ENCODE assay signal across 17 cellular contexts in the genomic region with DNA sequence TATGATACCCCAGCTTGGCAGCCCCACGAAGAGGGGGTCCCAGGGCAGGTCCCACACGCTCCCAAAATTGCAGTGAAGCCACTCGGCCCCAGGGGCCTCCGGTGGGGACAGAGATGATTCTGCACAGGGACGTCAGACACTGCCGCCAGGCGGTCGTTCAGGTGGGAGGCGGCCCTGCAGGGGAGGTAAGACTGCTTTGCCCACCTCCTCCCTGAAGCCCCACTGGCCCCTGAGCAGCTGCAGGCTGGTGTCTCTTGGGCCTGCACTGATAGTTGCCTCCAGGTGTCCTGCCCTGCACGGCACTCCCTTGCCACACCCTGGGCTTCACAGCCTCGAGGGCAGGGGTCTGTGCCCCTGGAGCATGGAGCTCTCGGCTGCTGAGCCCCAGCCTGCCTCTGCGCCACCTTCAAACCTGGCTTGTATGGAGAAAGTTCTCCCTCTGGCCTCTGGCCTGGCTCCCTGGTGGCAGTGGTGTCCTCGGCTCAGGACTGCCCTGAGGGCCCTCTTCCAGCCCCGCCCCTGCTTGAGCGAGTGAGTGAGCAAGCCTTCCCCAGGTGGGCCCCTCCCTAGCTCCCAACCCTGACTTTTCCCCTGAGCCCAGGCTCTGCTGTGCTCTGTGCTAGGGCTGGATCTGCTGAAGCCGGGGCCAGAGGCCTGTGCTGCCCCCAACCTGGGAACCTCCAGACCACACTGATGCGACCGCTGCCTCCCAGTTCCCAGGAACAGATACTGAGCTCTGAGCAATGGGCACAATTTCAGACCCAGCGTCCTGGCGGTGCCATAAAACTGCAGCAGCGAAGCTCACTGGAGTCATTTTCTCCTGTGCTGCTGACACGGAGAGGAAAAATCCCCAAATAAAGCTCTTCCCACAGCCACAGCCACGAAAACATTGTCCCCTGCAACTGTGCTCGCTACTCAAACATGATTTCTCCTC. TPM values are rescaled to one million over a fixed set of nuclear protein-coding genes. Genes with fewer than 3 reads are reported as not detected.
A peak's percentile ranks its signal among the peaks of the same experiment; 100 is the strongest.
DNase-seq lines count a peak whose midpoint lies in the region; ATAC-seq, FAIRE-seq and TF ChIP-seq lines count a peak whose summit lies in the region.
"Had no signal": no experiment of that assay in that cellular context is flagged by ENCODE, and none has a peak within 500 bp of the region (broad histone marks: within the 10 kb centered on the region; RNA-seq: fewer than 3 reads in every experiment).

No MANE protein-coding gene starts in this region.

- H3K18ac ChIP-seq in H1 (ENCODE audit: extremely low read depth, low read length) (no peak overlapping the region; the same call in 1 of the 2 replicates), neuronal stem cell (ENCODE audit: low read length) (peak overlapping the region; percentile 71)

- no peaks in the 10 kb centered on the region for H4K20me1 ChIP-seq in H1 (replicated peaks in 1 of 2; ENCODE audit: control insufficient read depth in 1 of 2, insufficient read depth in 2 of 2, low read length in 2 of 2)

- intact Hi-C loops in Calu3 (cut with micrococcal nuclease; ENCODE audit: unreplicated experiment) = loop anchor here (10.0 kb wide), 1 partner anchor 93 kb away; no protein-coding TSS in a partner anchor
- intact Hi-C loops in aorta (cut with DNase I) = loop anchor here in 1 of 2 donors (10.0 kb wide), 1 partner anchor 217 kb away; no protein-coding TSS in a partner anchor
- intact Hi-C loops in prostate gland (cut with DNase I) = no loop called here

- 0 out of 2 replicates have a peak overlapping the region, but pooled peaks have one; percentile 17 for H2BK20ac ChIP-seq in H1 (ENCODE audit: low read length)

- H3K4me2 ChIP-seq in H1 (ENCODE audit: insufficient read depth in 1 of 2, low read depth in 2 of 2, low read length in 2 of 2) (no peak overlapping the region), neuronal stem cell (ENCODE audit: insufficient read depth, low read length, poor library complexity, severe bottlenecking) (no peak overlapping the region)
- H3K4me2 ChIP-seq: KMS-11 had no signal

- H3K79me1 ChIP-seq in H1 (ENCODE audit: low read depth, low read length) = no peaks in the 10 kb centered on the region; the same call in 1 of the 2 replicates
- no peaks in the 10 kb centered on the region for H3K79me1 ChIP-seq in neuronal stem cell (ENCODE audit: low read depth, low read length)

- BruUV-seq in Calu3 (replicated peaks; lab: Mats Ljungman, UMichigan) = no TSS peak

- H3K27me3 ChIP-seq in H1 (replicated peaks in 1 of 4; ENCODE audit: control insufficient read depth in 3 of 4, extremely low read depth in 1 of 4, insufficient read depth in 3 of 4, low read length in 3 of 4) = no peaks in the 10 kb centered on the region
- H3K27me3 ChIP-seq in neuronal stem cell (ENCODE audit: control insufficient read depth in 3 of 3, insufficient read depth in 3 of 3, low read depth in 1 of 3, low read length in 3 of 3) = peaks cover 0 to 5% (median 0%) of the 10 kb centered on the region in 3 experiments
- H3K27me3 ChIP-seq in aorta (ENCODE audit: control insufficient read depth in 1 of 2, insufficient read depth in 2 of 2, low read length in 1 of 2) = no peaks in the 10 kb centered on the region
- H3K27me3 ChIP-seq in prostate gland (replicated peaks; ENCODE audit: insufficient read depth) = peaks cover 12% of the 10 kb centered on the region
- H3K27me3 ChIP-seq: BE2C had no signal

- no peak overlapping the region for H3K4me3 ChIP-seq in HEK293 (ENCODE audit: low read depth, low read length)
- no peak overlapping the region for H3K4me3 ChIP-seq in H1 (ENCODE audit: extremely low read depth in 1 of 4, insufficient read depth in 2 of 4, low read depth in 3 of 4, low read length in 4 of 4)
- no peak overlapping the region for H3K4me3 ChIP-seq in neuronal stem cell (ENCODE audit: low read length in 2 of 2)
- H3K4me3 ChIP-seq in aorta (ENCODE audit: low read length in 2 of 2) = no peak overlapping the region
- no peak overlapping the region for H3K4me3 ChIP-seq in prostate gland
- H3K4me3 ChIP-seq: GM12878 had no signal

- H3K23ac ChIP-seq in H1 (ENCODE audit: insufficient read length) (no peak overlapping the region), neuronal stem cell (ENCODE audit: low read depth, low read length, poor library complexity) (no peak overlapping the region)

- DNase-seq in Calu3 = peak; percentile 57
- DNase-seq in H1 (ENCODE audit: low read depth in 1 of 2, low spot score in 2 of 2) = no peak
- DNase-seq in neuronal stem cell (ENCODE audit: low spot score) = no peak
- DNase-seq in aorta = no peak
- no peak for DNase-seq in prostate gland (ENCODE audit: low spot score)
- DNase-seq in OCI-M1 (lab: John Stamatoyannopoulos, UW) = no peak
- DNase-seq: CD4-positive, alpha-beta memory T cell; DMS 273 treated with DMSO at 0.1 percent for 48 hours had no signal

- TF ChIP-seq EP300 in H1 (IDR thresholded peaks at IDR 0.05; ENCODE audit: borderline replicate concordance in 1 of 2, low read depth in 2 of 2, low read length in 2 of 2) = no peak

- H2BK15ac ChIP-seq in H1 (ENCODE audit: low read length) = peak overlapping the region; percentile 92; the same call in 1 of the 2 replicates
- peak overlapping the region; percentile 82 for H2BK15ac ChIP-seq in neuronal stem cell (ENCODE audit: low read length)

- no peak overlapping the region; the same call in 1 of the 2 replicates for H4K8ac ChIP-seq in H1 (ENCODE audit: extremely low read depth, insufficient read depth, low read length)
- no peak overlapping the region for H4K8ac ChIP-seq in neuronal stem cell (ENCODE audit: low read depth, low read length)

- no peaks in the 10 kb centered on the region for H3K27me3 Mint-ChIP-seq in Calu3 (ENCODE audit: unreplicated experiment)

- H3K4ac ChIP-seq in H1 (replicated peaks; ENCODE audit: insufficient read length, low read depth, low read length) (no peak overlapping the region), neuronal stem cell (ENCODE audit: low read length) (no peak overlapping the region)

- H3K14ac ChIP-seq in H1 (ENCODE audit: insufficient read length) (no peak overlapping the region), neuronal stem cell (ENCODE audit: low read length) (no peak overlapping the region)

- H3K27ac Mint-ChIP-seq in Calu3 (ENCODE audit: unreplicated experiment) = no peak overlapping the region
- H3K27ac Mint-ChIP-seq: CD4-positive, alpha-beta memory T cell had no signal

- no peaks in the 10 kb centered on the region for H3K9me3 Mint-ChIP-seq in Calu3 (ENCODE audit: low read depth, unreplicated experiment)

- no peak overlapping the region for H3K56ac ChIP-seq in H1 (replicated peaks; ENCODE audit: insufficient read length, low read depth, low read length)

- H2BK12ac ChIP-seq in H1 (ENCODE audit: low read depth, low read length) (peak overlapping the region; percentile 63; the same call in 1 of the 2 replicates), neuronal stem cell (ENCODE audit: low read length) (peak overlapping the region; percentile 48)

- no peak overlapping the region; the same call in 1 of the 2 replicates for H2BK5ac ChIP-seq in H1 (ENCODE audit: low read depth, low read length)
- H2BK5ac ChIP-seq in neuronal stem cell (ENCODE audit: low read length) = no peak overlapping the region

- H2AK5ac ChIP-seq in H1 (ENCODE audit: low read depth, low read length) (no peak overlapping the region), neuronal stem cell (ENCODE audit: low read depth, low read length) (peak overlapping the region; percentile 74)

- H3K36me3 ChIP-seq in HEK293 (ENCODE audit: control insufficient read depth in 2 of 2, insufficient read depth in 1 of 2, low read length in 2 of 2) (no peaks in the 10 kb centered on the region), H1 (ENCODE audit: control insufficient read depth in 2 of 4, insufficient read depth in 4 of 4, low read length in 3 of 4) (no peaks in the 10 kb centered on the region; a peak in 2 of 8 replicates), neuronal stem cell (replicated peaks in 1 of 2; ENCODE audit: control insufficient read depth in 2 of 2, insufficient read depth in 2 of 2, low read length in 2 of 2) (no peaks in the 10 kb centered on the region), aorta (ENCODE audit: control insufficient read depth in 1 of 2, insufficient read depth in 2 of 2, low read length in 1 of 2) (no peaks in the 10 kb centered on the region), prostate gland (no peaks in the 10 kb centered on the region)
- H3K36me3 ChIP-seq: BE2C had no signal

- TF ChIP-seq CTCF in Calu3 (IDR thresholded peaks at IDR 0.05; ENCODE audit: unreplicated experiment) (peak; percentile 20), HEK293 (tag by site-specific recombination; IDR thresholded peaks at IDR 0.05) (no peak), H1 (IDR thresholded peaks at IDR 0.05; ENCODE audit: control extremely low read depth in 1 of 3, insufficient read depth in 1 of 3, low read depth in 1 of 3, low read length in 3 of 3) (no peak), prostate gland (IDR thresholded peaks at IDR 0.05) (no peak)

- FAIRE-seq in H1 (lab: Jason Lieb, UNC) = no peak
- FAIRE-seq: A204.1, GM12878, GM18507, GM19239 had no signal

- peaks cover 26% of the 10 kb centered on the region for H3K4me1 Mint-ChIP-seq in Calu3 (ENCODE audit: low read depth, unreplicated experiment)
- H3K4me1 Mint-ChIP-seq: CD4-positive, alpha-beta memory T cell had no signal

- no peak overlapping the region for H4K91ac ChIP-seq in H1 (replicated peaks; ENCODE audit: insufficient read length, low read length)
- no peak overlapping the region for H4K91ac ChIP-seq in neuronal stem cell (ENCODE audit: low read depth, low read length, poor library complexity)

- CTCF ChIA-PET in Calu3 (lab: Charles Lee) = interaction anchor here (1.8 kb wide), 1 partner anchor 14 kb away, joined by 5 read pairs; no protein-coding TSS in a partner anchor
- CTCF ChIA-PET in HEK293 (lab: Yijun Ruan, JAX) = interaction anchor here (0.5 to 1.5 kb wide), 5 partner anchors 19 to 167 kb away, joined by 3 to 5 read pairs (median 3); no protein-coding TSS in a partner anchor
- CTCF ChIA-PET in H1 (lab: Charles Lee; ENCODE audit: partially characterized antibody) = interaction anchor here (0.5 to 7.3 kb wide), 27 partner anchors 10 to 1462 kb away, joined by 3 to 110 read pairs (median 5); partner anchors contain the start of gene ADRA2C

- POLR2A ChIA-PET in HEK293 (lab: Yijun Ruan, JAX) (no interaction called here), H1 (lab: Charles Lee; ENCODE audit: partially characterized antibody) (interaction anchor here (0.6 to 1.7 kb wide), 5 partner anchors 9 to 37 kb away, joined by 3 to 5 read pairs (median 3); no protein-coding TSS in a partner anchor)

- H2BK120ac ChIP-seq in H1 (replicated peaks; ENCODE audit: low read depth, low read length) (no peak overlapping the region), neuronal stem cell (ENCODE audit: low read depth, low read length) (no peak overlapping the region)

- no peaks in the 10 kb centered on the region for H3K79me2 ChIP-seq in H1 (ENCODE audit: control insufficient read depth in 1 of 2, insufficient read depth in 2 of 2, low read length in 2 of 2)

- TF ChIP-seq POLR2A in H1 (IDR thresholded peaks at IDR 0.05; ENCODE audit: control extremely low read depth in 1 of 2, low read depth in 2 of 2, low read length in 2 of 2) = no peak
- no peak for TF ChIP-seq POLR2A in prostate gland (IDR thresholded peaks at IDR 0.05)

- no peak overlapping the region for H3K4me3 Mint-ChIP-seq in Calu3 (ENCODE audit: low read depth, unreplicated experiment)
- H3K4me3 Mint-ChIP-seq: CD4-positive, alpha-beta memory T cell had no signal

- peaks cover 5% of the 10 kb centered on the region; the same call in 1 of the 2 replicates for H3K23me2 ChIP-seq in H1 (ENCODE audit: low read depth, low read length)

- 91% methylated on average over 24 of the region's 25 CpGs; no CpG with 5 or more reads in 1 of the 2 experiments for WGBS in H1 (ENCODE audit: extremely low coverage in 1 of 2, insufficient coverage in 1 of 2, insufficient read length in 1 of 2, insufficient replicate concordance in 2 of 2, low coverage in 1 of 2, low lambda C conversion rate in 2 of 2, missing lambda C conversion rate in 1 of 2), 2 experiments
- WGBS in neuronal stem cell (ENCODE audit: extremely low coverage in 2 of 2, insufficient read length in 2 of 2, insufficient replicate concordance in 1 of 2), 2 donors = no CpG with 5 or more reads among the region's 25 CpGs
- 79 to 83% methylated on average over 25 of the region's 25 CpGs for WGBS in aorta, 2 donors
- WGBS in prostate gland = 70% methylated on average over 25 of the region's 25 CpGs

- no peak overlapping the region for H4K5ac ChIP-seq in H1 (ENCODE audit: insufficient read length, low read depth, low read length)

- ATAC-seq in aorta (ENCODE audit: low FRiP score) = no peak
- ATAC-seq: GM12878 had no signal

- no peak for TF ChIP-seq RAD21 in H1 (IDR thresholded peaks at IDR 0.05 in 1 of 2, conservative IDR thresholded peaks at IDR 0.05 in 1 of 2; ENCODE audit: low read depth in 2 of 2, low read length in 2 of 2)

- no peaks in the 10 kb centered on the region for H3K4me1 ChIP-seq in HEK293 (ENCODE audit: control insufficient read depth, insufficient read depth, low read length)
- H3K4me1 ChIP-seq in H1 (replicated peaks in 1 of 4; ENCODE audit: control insufficient read depth in 3 of 4, insufficient read depth in 4 of 4, low read length in 3 of 4) = peaks cover 0 to 9% (median 8%) of the 10 kb centered on the region in 4 experiments; a peak in 5 of 7 replicates
- peaks cover 0 to 8% of the 10 kb centered on the region in 2 donors for H3K4me1 ChIP-seq in neuronal stem cell (ENCODE audit: control insufficient read depth in 2 of 2, insufficient read depth in 1 of 2, low read depth in 1 of 2, low read length in 2 of 2)
- H3K4me1 ChIP-seq in aorta (ENCODE audit: control insufficient read depth in 1 of 2, insufficient read depth in 2 of 2, low read length in 2 of 2) = no peaks in the 10 kb centered on the region
- no peaks in the 10 kb centered on the region for H3K4me1 ChIP-seq in prostate gland (replicated peaks)

- no peak overlapping the region for H2AFZ ChIP-seq in H1 (ENCODE audit: low read length)
- no peak overlapping the region for H2AFZ ChIP-seq in neuronal stem cell (ENCODE audit: low read length)

- no peaks in the 10 kb centered on the region for H3K9me3 ChIP-seq in HEK293 (ENCODE audit: control insufficient read depth, insufficient read depth, low read depth, low read length)
- peaks cover 0 to 6% of the 10 kb centered on the region in 2 experiments; a peak in 1 of 4 replicates for H3K9me3 ChIP-seq in H1 (ENCODE audit: insufficient read depth in 2 of 2, low read depth in 1 of 2, low read length in 1 of 2)
- peaks cover 0 to under 1% of the 10 kb centered on the region in 2 donors for H3K9me3 ChIP-seq in neuronal stem cell (replicated peaks in 1 of 2; ENCODE audit: control insufficient read depth in 2 of 2, insufficient read depth in 1 of 2, low read depth in 1 of 2, low read length in 2 of 2)
- no peaks in the 10 kb centered on the region for H3K9me3 ChIP-seq in aorta (ENCODE audit: control insufficient read depth, low read length)
- H3K9me3 ChIP-seq in prostate gland = no peaks in the 10 kb centered on the region
- H3K9me3 ChIP-seq: BE2C had no signal

- no peaks in the 10 kb centered on the region for H3K36me3 Mint-ChIP-seq in Calu3 (ENCODE audit: insufficient read depth, unreplicated experiment)
- H3K36me3 Mint-ChIP-seq: CD4-positive, alpha-beta memory T cell had no signal

- H3K27ac ChIP-seq in HEK293 (ENCODE audit: extremely low read depth, low read depth, low read length) = no peak overlapping the region
- H3K27ac ChIP-seq in H1 (ENCODE audit: low read depth, low read length) = no peak overlapping the region
- no peak overlapping the region for H3K27ac ChIP-seq in neuronal stem cell (replicated peaks; ENCODE audit: low read length)
- no peak overlapping the region for H3K27ac ChIP-seq in aorta (ENCODE audit: low read depth in 1 of 2, low read length in 2 of 2)
- no peak overlapping the region for H3K27ac ChIP-seq in prostate gland
- H3K27ac ChIP-seq: C4-2B, KMS-11 had no signal

- no peak overlapping the region for H3K9ac ChIP-seq in H1 (replicated peaks in 1 of 4; ENCODE audit: extremely low read depth in 1 of 4, low read depth in 3 of 4, low read length in 3 of 4)
- peak overlapping the region; percentile 63 for H3K9ac ChIP-seq in neuronal stem cell (ENCODE audit: low read depth, low read length, poor library complexity)
- H3K9ac ChIP-seq: KMS-11 had no signal

RNA-seq across cellular contexts. Expression of gene ADRA2C, which starts 16.1 kb away (rescaled TPM):
- total RNA-seq in Calu3 (2022) = 2.4 and 3.4 TPM in 2 replicates
- total RNA-seq in H1 (2021; fragmentation: NEBNext Ultra II Directional; extraction: Animal tissue kit (Norgen Biotek cat#: 25700)) = 13.8 and 14.8 TPM in 2 replicates
- 14.6 and 27.3 TPM in 2 replicates for polyA plus RNA-seq in H1 (2011; rRNA removed)
- 15.1 TPM for polyA plus RNA-seq in H1 (2011; cell fraction: cytosol; rRNA removed)
- polyA plus RNA-seq in H1 (2011; cell fraction: nucleus; rRNA removed) = 35.4 TPM
- polyA plus RNA-seq in H1 (2012, experiment 1 of 2) = 4.8 to 12.3 TPM (median 11.4 TPM) in 4 replicates
- 5.9 TPM for polyA plus RNA-seq in H1 (2012, experiment 2 of 2)
- polyA plus RNA-seq in H1 (2013, experiment 1 of 2) = 9.6 TPM
- polyA plus RNA-seq in H1 (2013, experiment 2 of 2) = 8.5 TPM
- 10.0 and 12.3 TPM in 2 replicates for polyA minus RNA-seq in H1 (2011; rRNA and poly(A)+ RNA removed)
- polyA minus RNA-seq in H1 (2011; cell fraction: cytosol; rRNA and poly(A)+ RNA removed) = 11.6 TPM
- polyA minus RNA-seq in H1 (2011; cell fraction: nucleus; rRNA and poly(A)+ RNA removed) = 16.3 TPM
- polyA plus RNA-seq in neuronal stem cell (2013, experiment 1 of 2) = 7.7 TPM
- polyA plus RNA-seq in neuronal stem cell (2013, experiment 2 of 2) = 7.2 TPM
- total RNA-seq in aorta = 10 to 100 TPM; 36.4 to 72.2 TPM
- 10 to 100 TPM in 1 of 2 donors, 1 to 10 TPM in 1; 9.6 to 49.0 TPM for polyA plus RNA-seq in aorta
- 10 to 100 TPM in 1 of 2 donors, under 1 TPM in 1; 0.59 to 28.6 TPM for total RNA-seq in prostate gland
- total RNA-seq: CD4-positive, alpha-beta memory T cell had no signal
- polyA plus RNA-seq: AG04450; CD4-positive, alpha-beta memory T cell; GM12878 had no signal
